ENCODE assay signal across 18 cellular contexts in the genomic region with DNA sequence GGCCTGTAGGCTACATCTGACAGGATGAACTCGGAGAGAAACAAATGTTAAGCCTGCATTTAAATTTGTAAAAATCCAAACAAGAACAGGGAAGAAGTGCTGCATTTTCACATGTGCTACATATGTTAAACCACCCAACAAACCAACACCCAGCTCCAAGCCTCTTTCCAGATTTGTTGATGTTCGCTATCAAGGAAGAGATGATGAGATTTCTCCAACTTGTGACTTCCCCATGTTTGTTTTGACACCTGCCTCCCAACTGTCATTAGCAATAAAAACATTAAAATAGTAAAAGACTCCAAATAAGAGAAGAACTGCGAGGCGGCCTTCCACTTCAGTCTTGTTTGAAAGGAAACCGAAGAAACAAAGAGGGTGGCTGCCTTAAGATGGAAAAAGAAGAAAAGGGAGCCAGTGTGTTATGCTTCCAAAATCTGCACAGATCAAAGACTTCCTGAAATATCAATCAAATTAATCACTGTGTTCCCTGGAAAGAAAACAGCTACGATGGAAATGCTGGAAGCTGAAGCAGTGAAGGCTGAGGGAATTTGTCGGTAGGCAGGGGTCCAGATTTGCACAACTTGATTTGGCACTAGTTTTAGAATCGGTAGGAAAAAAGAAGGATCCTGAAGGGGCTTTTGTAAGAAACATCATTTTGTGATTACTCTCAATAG.
"Had no signal": no experiment of that assay in that cellular context is flagged by ENCODE, and none has a peak within 500 bp of the region (broad histone marks: within the 10 kb centered on the region; RNA-seq: fewer than 3 reads in every experiment).

No MANE protein-coding gene starts in this region.

- H3K4me3 Mint-ChIP-seq: naive thymus-derived CD4-positive, alpha-beta T cell; type B pancreatic cell had no signal

- H3K27me3 Mint-ChIP-seq: naive thymus-derived CD4-positive, alpha-beta T cell; progenitor cell of endocrine pancreas; type B pancreatic cell had no signal

- H3K27ac Mint-ChIP-seq: progenitor cell of endocrine pancreas, type B pancreatic cell had no signal

- FAIRE-seq: islet of Langerhans had no signal

- H3K4me1 ChIP-seq: gastroesophageal sphincter, left lung had no signal

- H3K27ac ChIP-seq: gastroesophageal sphincter, heart right ventricle, left lung, suprapubic skin had no signal

- ATAC-seq: gastroesophageal sphincter; heart right ventricle; left lung; mucosa of descending colon; naive thymus-derived CD4-positive, alpha-beta T cell; stimulated activated naive CD8-positive, alpha-beta T cell treated with anti-CD3 and anti-CD28 coated beads, Interleukin-15, Interleukin-2, amounts not matched to agents 100 U/mL and 50 U/mL, for 24 hours had no signal

- H3K9me3 Mint-ChIP-seq: naive thymus-derived CD4-positive, alpha-beta T cell; type B pancreatic cell had no signal

- DNase-seq: activated CD4-positive, alpha-beta T cell treated with anti-CD3 and anti-CD28 coated beads, Interleukin-2, amount 50 U/mL, for 4 hours; activated CD4-positive, CD25-positive, alpha-beta regulatory T cell treated with anti-CD3 and anti-CD28 coated beads, Interleukin-2, amount 50 U/mL, for 72 hours; activated naive CD4-positive, alpha-beta T cell treated with anti-CD3 and anti-CD28 coated beads, Interleukin-2, amount 50 U/mL, for 16 hours; effector CD4-positive, alpha-beta T cell; heart right ventricle; left lung; mucosa of descending colon; naive thymus-derived CD4-positive, alpha-beta T cell; occipital lobe; right cardiac atrium; stimulated activated naive CD8-positive, alpha-beta T cell treated with anti-CD3 and anti-CD28 coated beads, Interleukin-15, Interleukin-2, amounts not matched to agents 100 U/mL and 50 U/mL, for 24 hours; T1000 had no signal

- H3K27me3 ChIP-seq: gastroesophageal sphincter, heart right ventricle, left lung, suprapubic skin had no signal

- H3K4me3 ChIP-seq: gastroesophageal sphincter, heart right ventricle, left lung, mucosa of descending colon, smooth muscle cell, suprapubic skin had no signal

- H3K4me2 ChIP-seq: smooth muscle cell had no signal

- H3K9me3 ChIP-seq: gastroesophageal sphincter, heart right ventricle, left lung, mucosa of descending colon, suprapubic skin had no signal
